Comparison of ENCODE assay signal across 8 cellular contexts in the genomic region with DNA sequence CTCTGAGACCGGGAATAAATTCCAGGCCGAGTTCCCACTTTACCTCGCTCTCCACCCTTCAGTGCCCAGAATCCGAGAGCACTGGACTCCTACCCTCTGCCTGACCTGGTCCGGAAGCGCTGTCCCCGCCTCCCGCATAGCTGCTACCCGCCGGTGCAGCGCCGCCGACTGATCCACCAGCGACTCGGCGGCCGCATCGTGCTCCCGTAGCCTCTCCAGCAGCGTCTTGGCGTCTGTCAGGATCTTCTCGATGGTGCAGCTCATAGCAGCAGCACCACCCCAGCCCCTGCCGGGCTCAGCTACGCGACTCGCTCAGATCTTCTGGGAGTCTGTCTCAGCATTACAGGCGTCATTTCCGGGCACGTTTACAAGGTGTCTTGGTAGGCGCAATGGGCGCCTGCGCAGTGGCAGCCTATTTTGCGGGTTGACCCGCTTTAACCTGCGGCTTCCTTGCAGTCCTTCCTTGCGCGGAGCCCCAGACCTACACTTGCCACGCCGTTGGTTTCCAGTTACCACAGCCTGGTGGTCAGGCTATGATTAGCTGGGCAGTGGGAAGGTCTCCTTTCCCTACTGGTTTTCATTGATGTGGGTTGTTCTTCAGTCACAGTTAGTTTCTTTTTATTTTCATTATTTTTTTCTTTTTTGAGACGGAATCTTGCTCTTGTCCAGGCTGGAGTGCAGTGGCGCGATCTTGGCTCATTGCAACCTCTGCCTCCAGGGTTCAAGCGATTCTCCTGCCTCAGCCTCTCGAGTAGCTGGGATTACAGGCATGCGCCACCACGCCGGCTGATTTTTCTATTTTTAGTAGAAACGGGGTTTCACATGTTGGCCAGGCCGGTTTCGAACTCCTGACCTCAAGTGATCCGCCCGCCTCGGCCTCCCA. TPM values are rescaled to one million over a fixed set of nuclear protein-coding genes. Genes with fewer than 3 reads are reported as not detected.
DNase-seq lines count a peak whose midpoint lies in the region; ATAC-seq, FAIRE-seq and TF ChIP-seq lines count a peak whose summit lies in the region.

A gene (minus strand): TSS at position 342 of the 883 bp plus-strand sequence. CDS start 78 bp downstream, at position 264.

- H3K4me3 ChIP-seq in WERI-Rb-1 (ENCODE audit: low read depth, low read length): peak within 1 kb of the TSS; percentile 90
- peak within 1 kb of the TSS; percentile 60 to 75 (median 62) for H3K4me3 ChIP-seq in mammary epithelial cell (replicated peaks in 1 of 3; ENCODE audit: insufficient read depth in 1 of 3, low read depth in 2 of 3, low read length in 3 of 3)
- peak within 1 kb of the TSS; percentile 61 to 74 for H3K4me3 ChIP-seq in small intestine (ENCODE audit: low read depth in 1 of 2, low read length in 2 of 2)

- H3K79me2 ChIP-seq in mammary epithelial cell (ENCODE audit: insufficient read depth, low read length): peaks cover 34% of the 10 kb centered on the region

- peak within 1 kb of the TSS; percentile 95 for H2AFZ ChIP-seq in mammary epithelial cell (ENCODE audit: low read depth, low read length)

- H3K9ac ChIP-seq in mammary epithelial cell (ENCODE audit: insufficient read depth, low read length): peak within 1 kb of the TSS; percentile 79

- H3K4me1 ChIP-seq in mammary epithelial cell (ENCODE audit: insufficient read depth, low read length) (peaks cover 7% of the 10 kb centered on the region), small intestine (ENCODE audit: control insufficient read depth in 2 of 2, insufficient read depth in 1 of 2, low read depth in 1 of 2, low read length in 1 of 2) (peaks cover 0 to 2% of the 10 kb centered on the region in 2 donors)

- dilution Hi-C loops in mammary epithelial cell (cut with HindIII; ENCODE audit: low sequenced_read_pairs): no loop called here

- in situ Hi-C loops in ACHN (cut with HindIII; ENCODE audit: low pct_ligation_motif_present, low pct_unique_long_range_greater_than_20kb, low sequenced_read_pairs): no loop called here
- in situ Hi-C loops in mammary epithelial cell (cut with MboI; ENCODE audit: low sequenced_read_pairs in 2 of 2): no loop called here

- BruUV-seq in mammary epithelial cell (replicated peaks; lab: Mats Ljungman, UMichigan): TSS peak; percentile 83

- intact Hi-C loops in mammary epithelial cell (cut with micrococcal nuclease): loop anchor here (2.0 kb wide), 1 partner anchor 24 kb away; a partner anchor contains a TSS

- CTCF ChIA-PET in mammary epithelial cell (lab: Charles Lee; ENCODE audit: low non-redundant PET): no interaction called here

- no peak for FAIRE-seq in small intestine (lab: Jason Lieb, UNC)

- H3K9me3 ChIP-seq in WERI-Rb-1 (ENCODE audit: severe bottlenecking): peaks cover 4% of the 10 kb centered on the region
- H3K9me3 ChIP-seq in mammary epithelial cell (replicated peaks; ENCODE audit: insufficient read depth, low read length): no peaks in the 10 kb centered on the region
- no peaks in the 10 kb centered on the region for H3K9me3 ChIP-seq in small intestine (ENCODE audit: control insufficient read depth, low read depth)

- peak; percentile 94 for DNase-seq in ACHN
- peak; percentile 88 for DNase-seq in NCI-H2196 treated with DMSO at 0.1 percent for 48 hours (lab: John Stamatoyannopoulos, UW; ENCODE audit: unreplicated experiment)
- peak; percentile 96 for DNase-seq in WERI-Rb-1
- DNase-seq in mammary epithelial cell: peak; percentile 90
- peak; percentile 92 for DNase-seq in iPS-NIHi11 (ENCODE audit: low spot score)
- peak; percentile 97 for DNase-seq in small intestine

- peak within 1 kb of the TSS; percentile 97 for H3K4me2 ChIP-seq in mammary epithelial cell (ENCODE audit: insufficient read depth, low read depth, low read length)

- ATAC-seq in GM18873 (IDR thresholded peaks at IDR 0.05; ENCODE audit: low FRiP score, unreplicated experiment) (peak; percentile 97), HG03139 (IDR thresholded peaks at IDR 0.05; ENCODE audit: unreplicated experiment) (peak; percentile 97)

- 22% methylated on average over 32 of the region's 53 CpGs for WGBS in mammary epithelial cell (ENCODE audit: low coverage, missing lambda C conversion rate)
- 13 to 14% (median 13%) methylated on average over 52 to 53 of the region's 53 CpGs for WGBS in small intestine, 3 donors

- H3K27ac ChIP-seq in WERI-Rb-1 (peak within 1 kb of the TSS; percentile 76), mammary epithelial cell (ENCODE audit: insufficient read depth, low read depth, low read length) (peak within 1 kb of the TSS; percentile 66), small intestine (ENCODE audit: low read depth in 1 of 2, low read length in 1 of 2) (peak within 1 kb of the TSS; percentile 90 to 93)

- peaks cover 35% of the 10 kb centered on the region for H3K36me3 ChIP-seq in WERI-Rb-1
- peaks cover 6% of the 10 kb centered on the region for H3K36me3 ChIP-seq in mammary epithelial cell (ENCODE audit: insufficient read depth, low read length)
- peaks cover 2 to 3% of the 10 kb centered on the region in 2 donors for H3K36me3 ChIP-seq in small intestine (ENCODE audit: control insufficient read depth in 2 of 2, insufficient read depth in 2 of 2, low read length in 2 of 2)

- TF ChIP-seq CTCF in WERI-Rb-1 (IDR thresholded peaks at IDR 0.05; ENCODE audit: low read depth, low read length) (0 out of 2 replicates have a peak, but pooled peaks have one; percentile 9), mammary epithelial cell (conservative IDR thresholded peaks at IDR 0.05 in 1 of 2, IDR thresholded peaks at IDR 0.05 in 1 of 2; ENCODE audit: extremely low read depth in 1 of 2, insufficient read depth in 1 of 2, low read depth in 1 of 2, low read length in 2 of 2) (no peak)

- no peaks in the 10 kb centered on the region for H4K20me1 ChIP-seq in mammary epithelial cell (ENCODE audit: insufficient read depth, low read length)

- no peaks in the 10 kb centered on the region for H3K27me3 ChIP-seq in WERI-Rb-1 (ENCODE audit: insufficient read depth, low read depth, severe bottlenecking)
- H3K27me3 ChIP-seq in mammary epithelial cell (ENCODE audit: insufficient read depth, low read length): no peaks in the 10 kb centered on the region
- H3K27me3 ChIP-seq in small intestine (ENCODE audit: control insufficient read depth in 2 of 2, insufficient read depth in 2 of 2, low read length in 2 of 2): no peaks in the 10 kb centered on the region

RNA-seq across cellular contexts. Expression of the gene that starts here (rescaled TPM):
- total RNA-seq in mammary epithelial cell: 10 to 100 TPM; 55.7 to 71.5 TPM
- 35.9 TPM for polyA plus RNA-seq in mammary epithelial cell
- polyA minus RNA-seq in mammary epithelial cell: 27.2 TPM
- 10 to 100 TPM in 2 of 3 donors, 1 to 10 TPM in 1; 7.6 to 17.9 (median 14.5) TPM for polyA plus RNA-seq in small intestine

Comparison
In these comparisons a context has a peak if more than half of its experiments do, and no peak if none do; other contexts are left out.
1. Peak in every context shown above with its lines: DNase-seq, ATAC-seq, H3K4me3 ChIP-seq and H3K27ac ChIP-seq.